In the genomic region with DNA sequence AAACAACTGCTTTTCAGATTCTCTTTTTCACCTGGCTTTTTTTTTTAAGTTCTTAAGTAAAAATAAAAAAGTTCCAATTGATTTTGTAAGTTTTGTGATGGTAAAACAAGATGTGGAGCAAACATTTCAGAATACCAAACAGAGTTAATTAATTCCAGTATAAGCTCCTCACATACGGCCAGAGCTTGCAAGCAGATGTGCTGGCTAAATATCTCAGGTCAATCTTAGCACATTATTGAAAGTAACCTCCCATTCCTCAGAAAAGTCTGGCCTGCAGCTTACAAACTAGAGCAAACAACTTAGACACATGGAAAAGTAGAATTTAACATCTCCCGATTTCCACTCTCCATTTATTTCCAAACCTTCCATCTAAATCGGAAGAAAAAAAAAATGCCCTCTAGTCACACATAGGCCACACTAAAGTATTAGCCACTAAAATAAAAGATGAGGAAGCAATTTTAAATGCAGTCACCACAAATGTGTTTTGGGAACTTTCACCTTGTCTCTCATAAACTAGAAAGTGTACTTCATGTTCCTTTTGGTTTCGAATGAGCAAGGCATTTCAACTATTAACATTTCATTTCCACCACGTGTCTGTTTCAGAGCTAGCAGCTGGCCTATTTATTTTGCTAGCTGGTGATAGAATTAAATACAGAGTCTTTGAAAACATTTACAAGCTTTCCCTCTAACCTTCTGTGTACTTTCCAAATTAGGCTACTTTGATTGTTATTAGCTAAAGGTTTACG, we compare ENCODE assay signal across 10 cellular contexts.
DNase-seq lines count a peak whose midpoint lies in the region; ATAC-seq and TF ChIP-seq lines count a peak whose summit lies in the region.
"Had no signal": no experiment of that assay in that cellular context is flagged by ENCODE, and none has a peak within 500 bp of the region (broad histone marks: within the 10 kb centered on the region; RNA-seq: fewer than 3 reads in every experiment).

No MANE protein-coding gene starts in this region.

- H3K36me3 ChIP-seq in breast epithelium (no peaks in the 10 kb centered on the region), gastroesophageal sphincter (no peaks in the 10 kb centered on the region), upper lobe of right lung (no peaks in the 10 kb centered on the region)

- ATAC-seq in HG03521 (IDR thresholded peaks at IDR 0.05; ENCODE audit: unreplicated experiment) (peak; percentile 73), gastroesophageal sphincter (peak; percentile 82), upper lobe of right lung (peak; percentile 31), GM18870 (IDR thresholded peaks at IDR 0.05; ENCODE audit: unreplicated experiment) (no peak)

- H3K9me3 ChIP-seq in breast epithelium (no peaks in the 10 kb centered on the region), gastroesophageal sphincter (no peaks in the 10 kb centered on the region), upper lobe of right lung (no peaks in the 10 kb centered on the region)

- H3K27ac Mint-ChIP-seq in MCF 10A (ENCODE audit: low read depth, unreplicated experiment): no peak overlapping the region
- H3K27ac Mint-ChIP-seq: activated CD4-positive, alpha-beta T cell treated with anti-CD3 and anti-CD28 coated beads, Interleukin-2, amount 10 ng/mL, durations not matched to agents 24 days and 14 days had no signal

- H3K4me3 Mint-ChIP-seq in MCF 10A (ENCODE audit: unreplicated experiment): no peak overlapping the region
- H3K4me3 Mint-ChIP-seq: activated CD4-positive, alpha-beta T cell treated with anti-CD3 and anti-CD28 coated beads, Interleukin-2, amount 10 ng/mL, durations not matched to agents 24 days and 14 days had no signal

- no TSS peak for BruUV-seq in MCF 10A (replicated peaks; lab: Mats Ljungman, UMichigan)

- peak overlapping the region; percentile 14 to 65 for H3K27ac ChIP-seq in breast epithelium
- peak overlapping the region; percentile 75 to 83 (median 80) for H3K27ac ChIP-seq in gastroesophageal sphincter
- H3K27ac ChIP-seq in upper lobe of right lung: peak overlapping the region; percentile 26

- CTCF ChIA-PET in MCF 10A (lab: Yijun Ruan, JAX): no interaction called here

- H3K36me3 Mint-ChIP-seq in MCF 10A (ENCODE audit: insufficient read depth, unreplicated experiment): no peaks in the 10 kb centered on the region

- no peaks in the 10 kb centered on the region for H3K4me1 Mint-ChIP-seq in MCF 10A (ENCODE audit: insufficient read depth, unreplicated experiment)

- H3K27me3 Mint-ChIP-seq in MCF 10A (ENCODE audit: insufficient read depth, unreplicated experiment): no peaks in the 10 kb centered on the region
- H3K27me3 Mint-ChIP-seq: activated CD4-positive, alpha-beta T cell treated with anti-CD3 and anti-CD28 coated beads, Interleukin-2, amount 10 ng/mL, durations not matched to agents 24 days and 14 days had no signal

- no peaks in the 10 kb centered on the region for H3K9me3 Mint-ChIP-seq in MCF 10A (ENCODE audit: unreplicated experiment)
- H3K9me3 Mint-ChIP-seq: activated CD4-positive, alpha-beta T cell treated with anti-CD3 and anti-CD28 coated beads, Interleukin-2, amount 10 ng/mL, durations not matched to agents 24 days and 14 days had no signal

- TF ChIP-seq POLR2A in breast epithelium (IDR thresholded peaks at IDR 0.05) (no peak), gastroesophageal sphincter (IDR thresholded peaks at IDR 0.05) (no peak)

- no peaks in the 10 kb centered on the region for H3K27me3 ChIP-seq in breast epithelium
- no peaks in the 10 kb centered on the region for H3K27me3 ChIP-seq in gastroesophageal sphincter
- no peaks in the 10 kb centered on the region for H3K27me3 ChIP-seq in upper lobe of right lung

- H3K4me3 ChIP-seq in breast epithelium: no peak overlapping the region
- H3K4me3 ChIP-seq in gastroesophageal sphincter: no peak overlapping the region
- no peak overlapping the region for H3K4me3 ChIP-seq in upper lobe of right lung
- H3K4me3 ChIP-seq: skin epidermis had no signal

- DNase-seq in breast epithelium (ENCODE audit: low spot score in 2 of 2) (no peak), MCF 10A (ENCODE audit: unreplicated experiment) (no peak), upper lobe of right lung (no peak), activated gamma-delta T cell treated with Interleukin-2 at 50 U/mL for 16 hours (no peak), GM03348 (ENCODE audit: low spot score) (no peak)
- DNase-seq: activated CD4-positive, alpha-beta T cell treated with anti-CD3 and anti-CD28 coated beads, Interleukin-2, amount 10 ng/mL, durations not matched to agents 24 days and 14 days had no signal

- TF ChIP-seq CTCF in breast epithelium (IDR thresholded peaks at IDR 0.05): no peak
- TF ChIP-seq CTCF in MCF 10A (IDR thresholded peaks at IDR 0.05; ENCODE audit: unreplicated experiment): no peak
- TF ChIP-seq CTCF in gastroesophageal sphincter (IDR thresholded peaks at IDR 0.05): no peak
- no peak for TF ChIP-seq CTCF in upper lobe of right lung (IDR thresholded peaks at IDR 0.05)

- POLR2A ChIA-PET in MCF 10A (lab: Yijun Ruan, JAX): no interaction called here

- intact Hi-C loops in breast epithelium (cut with DNase I; ENCODE audit: low total_unique reads): no loop called here
- intact Hi-C loops in MCF 10A (cut with micrococcal nuclease): no loop called here
- intact Hi-C loops in upper lobe of right lung (cut with DNase I): no loop called here

- H3K4me1 ChIP-seq in breast epithelium: peaks cover 0 to 9% of the 10 kb centered on the region in 2 donors
- H3K4me1 ChIP-seq in gastroesophageal sphincter: peaks cover 12 to 59% (median 12%) of the 10 kb centered on the region in 3 donors
- peaks cover 9% of the 10 kb centered on the region for H3K4me1 ChIP-seq in upper lobe of right lung

- no peak for TF ChIP-seq EP300 in gastroesophageal sphincter (IDR thresholded peaks at IDR 0.05)

- 7 to 24% methylated on average over 6 of the region's 6 CpGs for WGBS in gastroesophageal sphincter (ENCODE audit: low coverage in 1 of 2), 2 donors

Comparison
In these comparisons a context has a peak if more than half of its experiments do, and no peak if none do; other contexts are left out.
1. H3K27ac ChIP-seq: peak in every context shown above with its lines; median percentile 80 in gastroesophageal sphincter; 40 in breast epithelium; 26 in upper lobe of right lung.